In genomic region chr11:45622283-45622682, GRCh38 we compare ENCODE assay signal across 39 cellular contexts. TPM values are rescaled to one million over a fixed set of nuclear protein-coding genes. Genes with fewer than 3 reads are reported as not detected.
"Had no signal": no experiment of that assay in that cellular context is flagged by ENCODE, and none has a peak within 500 bp of the region (broad histone marks: within the 10 kb centered on the region; RNA-seq: fewer than 3 reads in every experiment).

No MANE protein-coding gene starts in this region.

- ATAC-seq: activated naive CD8-positive, alpha-beta T cell treated with anti-CD3 and anti-CD28 coated beads, Interleukin-2, amount 50 U/mL, for 24 hours; activated T-cell treated with anti-CD3 and anti-CD28 coated beads, Interleukin-2, amount 50 U/mL, for 72 hours; activated T-helper 17 cell treated with anti-CD3 and anti-CD28 coated beads, Interleukin-2, amount 50 U/mL, for 72 hours; body of pancreas had no signal

- H3K4me3 Mint-ChIP-seq: activated naive CD4-positive, alpha-beta T cell treated with anti-CD3 and anti-CD28 coated beads for 36 hours; activated naive CD4-positive, alpha-beta T cell treated with anti-CD3 and anti-CD28 coated beads, Interleukin-2, amount 10 ng/mL, durations not matched to agents 7 days and 5 days; activated naive CD4-positive, alpha-beta T cell treated with anti-CD3 and anti-CD28 coated beads, Interleukin-2, amount 50 U/mL, for 24 hours; activated naive CD8-positive, alpha-beta T cell; activated naive CD8-positive, alpha-beta T cell treated with anti-CD3 and anti-CD28 coated beads for 36 hours; activated naive CD8-positive, alpha-beta T cell treated with anti-CD3 and anti-CD28 coated beads, Interleukin-2, amount 10 ng/mL, durations not matched to agents 7 days and 5 days; activated naive CD8-positive, alpha-beta T cell treated with anti-CD3 and anti-CD28 coated beads, Interleukin-2, amount 50 U/mL, for 24 hours; activated T-cell treated with anti-CD3 and anti-CD28 coated beads, Interleukin-2, amount 50 U/mL, for 24 hours; activated T-cell treated with anti-CD3 and anti-CD28 coated beads, Interleukin-2, amount 50 U/mL, for 4 hours; activated T-cell treated with anti-CD3 and anti-CD28 coated beads, Interleukin-2, amount 50 U/mL, for 72 hours; activated T-helper 1 cell treated with anti-CD3 and anti-CD28 coated beads, Interleukin-12 subunit alpha, Interleukin-12 subunit beta, Interleukin-2, Interleukin-4 antibody, amounts not matched to agents 30 ng/mL and 10 ng/mL and 1 ng/mL, durations not matched to agents 14 hours and 24 hours and 36 hours; activated T-helper 17 cell treated with anti-CD3 and anti-CD28 coated beads, Interleukin-2, amount 50 U/mL, for 72 hours; brain; central memory CD8-positive, alpha-beta T cell had no signal

- H3K9me3 ChIP-seq: adrenal gland had no signal

- H3K36me3 Mint-ChIP-seq: activated naive CD4-positive, alpha-beta T cell treated with anti-CD3 and anti-CD28 coated beads, Interleukin-2, amount 10 ng/mL, durations not matched to agents 7 days and 5 days; activated naive CD4-positive, alpha-beta T cell treated with anti-CD3 and anti-CD28 coated beads, Interleukin-2, amount 50 U/mL, for 24 hours; activated naive CD8-positive, alpha-beta T cell; activated naive CD8-positive, alpha-beta T cell treated with anti-CD3 and anti-CD28 coated beads for 36 hours; activated naive CD8-positive, alpha-beta T cell treated with anti-CD3 and anti-CD28 coated beads, Interleukin-2, amount 10 ng/mL, durations not matched to agents 7 days and 5 days; brain had no signal

- DNase-seq: activated effector memory CD4-positive, alpha-beta T cell treated with anti-CD3 and anti-CD28 coated beads, Interleukin-2, amount 50 U/mL, for 16 hours; activated effector memory CD4-positive, alpha-beta T cell treated with Interleukin-2 at 50 U/mL for 16 hours; activated gamma-delta T cell; activated gamma-delta T cell treated with Interleukin-2 at 50 U/mL for 16 hours; activated naive CD4-positive, alpha-beta T cell; activated naive CD4-positive, alpha-beta T cell treated with anti-CD3 and anti-CD28 coated beads for 36 hours; activated naive CD4-positive, alpha-beta T cell treated with anti-CD3 and anti-CD28 coated beads, Interleukin-2, amount 10 ng/mL, durations not matched to agents 7 days and 5 days; activated naive CD4-positive, alpha-beta T cell treated with anti-CD3 and anti-CD28 coated beads, Interleukin-2, amount 50 U/mL, for 16 hours; activated naive CD4-positive, alpha-beta T cell treated with Interleukin-2 at 50 U/mL for 16 hours; activated naive CD8-positive, alpha-beta T cell treated with anti-CD3 and anti-CD28 coated beads for 36 hours; activated naive CD8-positive, alpha-beta T cell treated with anti-CD3 and anti-CD28 coated beads, Interleukin-2, amount 10 ng/mL, durations not matched to agents 7 days and 5 days; activated naive CD8-positive, alpha-beta T cell treated with anti-CD3 and anti-CD28 coated beads, Interleukin-2, amount 50 U/mL, for 24 hours; activated T-cell treated with anti-CD3 and anti-CD28 coated beads for 4 hours; activated T-cell treated with anti-CD3 and anti-CD28 coated beads, Interleukin-2, amount 50 U/mL, for 1 hour; activated T-cell treated with anti-CD3 and anti-CD28 coated beads, Interleukin-2, amount 50 U/mL, for 24 hours; activated T-cell treated with anti-CD3 and anti-CD28 coated beads, Interleukin-2, amount 50 U/mL, for 4 hours; activated T-cell treated with anti-CD3 and anti-CD28 coated beads, Interleukin-2, amount 50 U/mL, for 48 hours; activated T-cell treated with anti-CD3 and anti-CD28 coated beads, Interleukin-2, amount 50 U/mL, for 72 hours; adrenal gland; amniotic stem cell; amygdala; anterior cingulate cortex; aorta; body of pancreas; brain microvascular endothelial cell; caudate nucleus; central memory CD4-positive, alpha-beta T cell; cerebellar nuclear complex had no signal

- H3K27ac Mint-ChIP-seq: activated naive CD4-positive, alpha-beta T cell treated with anti-CD3 and anti-CD28 coated beads for 36 hours; activated naive CD4-positive, alpha-beta T cell treated with anti-CD3 and anti-CD28 coated beads, Interleukin-2, amount 10 ng/mL, durations not matched to agents 7 days and 5 days; activated naive CD4-positive, alpha-beta T cell treated with anti-CD3 and anti-CD28 coated beads, Interleukin-2, amount 50 U/mL, for 24 hours; activated naive CD4-positive, alpha-beta T cell treated with anti-CD3 and anti-CD28 coated beads, Interleukin-2, amount 50 U/mL, for 72 hours; activated naive CD8-positive, alpha-beta T cell; activated naive CD8-positive, alpha-beta T cell treated with anti-CD3 and anti-CD28 coated beads for 36 hours; activated naive CD8-positive, alpha-beta T cell treated with anti-CD3 and anti-CD28 coated beads, Interleukin-2, amount 10 ng/mL, durations not matched to agents 7 days and 5 days; activated naive CD8-positive, alpha-beta T cell treated with anti-CD3 and anti-CD28 coated beads, Interleukin-2, amount 50 U/mL, for 24 hours; activated T-cell treated with anti-CD3 and anti-CD28 coated beads, Interleukin-2, amount 50 U/mL, for 24 hours; activated T-cell treated with anti-CD3 and anti-CD28 coated beads, Interleukin-2, amount 50 U/mL, for 72 hours; activated T-helper 1 cell treated with anti-CD3 and anti-CD28 coated beads, Interleukin-12 subunit alpha, Interleukin-12 subunit beta, Interleukin-2, Interleukin-4 antibody, amounts not matched to agents 30 ng/mL and 10 ng/mL and 1 ng/mL, durations not matched to agents 14 hours and 24 hours and 36 hours; activated T-helper 17 cell treated with anti-CD3 and anti-CD28 coated beads, Interleukin-2, amount 50 U/mL, for 72 hours; activated T-helper 2 cell treated with anti-CD3 and anti-CD28 coated beads, Interferon-gamma antibody, Interleukin-2, Interleukin-4, amounts not matched to agents 10 μg/mL and 5 μg/mL and 100 μg/mL, durations not matched to agents 14 hours and 24 hours and 36 hours; brain had no signal

- H3K36me3 ChIP-seq: adrenal gland, ascending aorta, brain microvascular endothelial cell, breast epithelium, cardiac muscle cell had no signal

- H3K4me1 Mint-ChIP-seq: activated naive CD4-positive, alpha-beta T cell treated with anti-CD3 and anti-CD28 coated beads, Interleukin-2, amount 10 ng/mL, durations not matched to agents 7 days and 5 days; activated naive CD4-positive, alpha-beta T cell treated with anti-CD3 and anti-CD28 coated beads, Interleukin-2, amount 50 U/mL, for 24 hours; activated naive CD8-positive, alpha-beta T cell treated with anti-CD3 and anti-CD28 coated beads for 36 hours; activated naive CD8-positive, alpha-beta T cell treated with anti-CD3 and anti-CD28 coated beads, Interleukin-2, amount 10 ng/mL, durations not matched to agents 7 days and 5 days; activated naive CD8-positive, alpha-beta T cell treated with anti-CD3 and anti-CD28 coated beads, Interleukin-2, amount 50 U/mL, for 24 hours; activated T-helper 17 cell treated with anti-CD3 and anti-CD28 coated beads, Interleukin-2, amount 50 U/mL, for 72 hours; central memory CD8-positive, alpha-beta T cell had no signal

- H3K4me3 ChIP-seq: adrenal gland, ascending aorta, body of pancreas, breast epithelium, cardiac muscle cell had no signal

- H3K4me1 ChIP-seq: adrenal gland, ascending aorta, body of pancreas, breast epithelium had no signal

- H3K9me3 Mint-ChIP-seq: activated naive CD8-positive, alpha-beta T cell treated with anti-CD3 and anti-CD28 coated beads for 36 hours; activated naive CD8-positive, alpha-beta T cell treated with anti-CD3 and anti-CD28 coated beads, Interleukin-2, amount 10 ng/mL, durations not matched to agents 7 days and 5 days; activated naive CD8-positive, alpha-beta T cell treated with anti-CD3 and anti-CD28 coated beads, Interleukin-2, amount 50 U/mL, for 24 hours; activated T-helper 17 cell treated with anti-CD3 and anti-CD28 coated beads, Interleukin-2, amount 50 U/mL, for 72 hours; central memory CD8-positive, alpha-beta T cell had no signal

- H3K27me3 ChIP-seq: ascending aorta, body of pancreas, brain microvascular endothelial cell, cardiac muscle cell had no signal

- H3K27ac ChIP-seq: adrenal gland, ascending aorta, body of pancreas, brain microvascular endothelial cell, breast epithelium, cardiac muscle cell had no signal

RNA-seq across cellular contexts. Expression of gene CHST1, which starts 43.1 kb away (rescaled TPM):
- total RNA-seq: activated naive CD4-positive, alpha-beta T cell treated with anti-CD3 and anti-CD28 coated beads for 36 hours; activated naive CD8-positive, alpha-beta T cell treated with anti-CD3 and anti-CD28 coated beads for 36 hours; activated naive CD8-positive, alpha-beta T cell treated with anti-CD3 and anti-CD28 coated beads, Interleukin-2, amount 10 ng/mL, durations not matched to agents 7 days and 5 days; activated T-helper 17 cell treated with anti-CD3 and anti-CD28 coated beads, Interleukin-2, amount 50 U/mL, for 72 hours had no signal
